10 cellular contexts compared by ENCODE assay signal in the genomic region with DNA sequence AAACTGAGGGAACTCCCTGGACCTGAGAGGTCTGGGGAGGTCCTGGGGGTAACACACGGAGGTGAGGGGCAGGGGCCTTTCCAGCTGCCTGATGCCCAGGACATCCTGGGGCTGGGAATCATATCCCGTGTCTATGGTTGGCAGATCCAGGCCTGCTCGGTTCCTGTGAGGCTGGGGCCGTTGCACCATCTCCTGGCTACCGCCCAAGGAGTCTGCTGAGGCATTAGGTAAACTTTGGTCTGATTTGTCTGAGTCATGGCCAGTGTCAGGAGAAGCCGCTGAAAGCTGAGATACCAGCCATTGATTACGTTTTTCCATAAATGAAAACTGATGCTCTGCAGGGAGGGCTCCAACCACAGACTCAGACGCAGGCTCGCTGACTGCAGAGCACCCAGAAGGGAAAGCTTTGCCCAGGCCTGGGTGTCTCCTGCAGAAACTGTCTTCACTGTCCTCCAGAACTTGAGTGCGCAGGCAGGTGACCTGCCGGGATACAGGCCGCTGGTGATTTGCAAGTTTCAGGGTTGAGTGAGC. TPM values are rescaled to one million over a fixed set of nuclear protein-coding genes. Genes with fewer than 3 reads are reported as not detected.
DNase-seq lines count a peak whose midpoint lies in the region; ATAC-seq, FAIRE-seq and TF ChIP-seq lines count a peak whose summit lies in the region.
"Had no signal": no experiment of that assay in that cellular context is flagged by ENCODE, and none has a peak within 500 bp of the region (broad histone marks: within the 10 kb centered on the region; RNA-seq: fewer than 3 reads in every experiment).

No MANE protein-coding gene starts in this region.

- peak overlapping the region; percentile 61 for H3K9ac ChIP-seq in smooth muscle cell (ENCODE audit: low read depth)

- no peaks in the 10 kb centered on the region for H3K27me3 ChIP-seq in heart left ventricle
- H3K27me3 ChIP-seq in smooth muscle cell (ENCODE audit: low read depth), result no peaks in the 10 kb centered on the region

- no peaks in the 10 kb centered on the region for H3K9me3 ChIP-seq in heart left ventricle
- H3K9me3 ChIP-seq in smooth muscle cell (replicated peaks; ENCODE audit: low read depth), result no peaks in the 10 kb centered on the region

- TF ChIP-seq POLR2A in H54 (IDR thresholded peaks at IDR 0.05; ENCODE audit: low read depth, low read length) (no peak), heart left ventricle (IDR thresholded peaks at IDR 0.05) (no peak)

- peaks cover 34% of the 10 kb centered on the region for H4K20me1 ChIP-seq in smooth muscle cell (ENCODE audit: low read depth)

- peaks cover 0 to 13% (median 0%) of the 10 kb centered on the region in 9 donors for H3K36me3 ChIP-seq in heart left ventricle
- H3K36me3 ChIP-seq in smooth muscle cell (ENCODE audit: low read depth), result no peaks in the 10 kb centered on the region

- 46 to 63% (median 60%) methylated on average over 12 of the region's 12 CpGs for WGBS in heart left ventricle, 4 donors
- WGBS in smooth muscle cell (ENCODE audit: low lambda C conversion rate), result 32% methylated on average over 12 of the region's 12 CpGs

- H3F3A ChIP-seq in smooth muscle cell (ENCODE audit: low read depth), result peaks cover 18% of the 10 kb centered on the region

- peaks cover 3% of the 10 kb centered on the region for H3K79me2 ChIP-seq in smooth muscle cell (ENCODE audit: low read depth)

- H3K4me1 ChIP-seq in heart left ventricle, result peaks cover 0 to 51% (median 43%) of the 10 kb centered on the region in 12 donors
- H3K4me1 ChIP-seq in smooth muscle cell (ENCODE audit: low read depth), result peaks cover 31% of the 10 kb centered on the region

- H3K27ac ChIP-seq in heart left ventricle (peak overlapping the region in 8 of 12 donors; percentile 17 to 84 (median 48)), smooth muscle cell (ENCODE audit: low read depth) (peak overlapping the region; percentile 87)

- no peak overlapping the region for H2AFZ ChIP-seq in smooth muscle cell (ENCODE audit: low read depth)

- intact Hi-C loops in heart left ventricle (cut with DNase I), result no loop called here

- peak overlapping the region; percentile 59 for H3K4me2 ChIP-seq in smooth muscle cell

- ATAC-seq in SK-N-SH treated with all-trans-retinoic acid at 6 μM for 48 hours (peak; percentile 91), heart left ventricle (peak; percentile 53 to 92 (median 76)), GM18517 (IDR thresholded peaks at IDR 0.05; ENCODE audit: unreplicated experiment) (no peak), HG03280 (IDR thresholded peaks at IDR 0.05; ENCODE audit: unreplicated experiment) (no peak)

- no peak overlapping the region for H3K4me3 ChIP-seq in heart left ventricle
- H3K4me3 ChIP-seq in smooth muscle cell, result no peak overlapping the region

- TF ChIP-seq CTCF in heart left ventricle (IDR thresholded peaks at IDR 0.05) (no peak), smooth muscle cell (IDR thresholded peaks at IDR 0.05; ENCODE audit: borderline replicate concordance, insufficient read depth, poor library complexity, severe bottlenecking) (no peak)

- peak; percentile 86 for FAIRE-seq in H54 (lab: Jason Lieb, UNC)
- FAIRE-seq: H1 had no signal

- DNase-seq in H54 (ENCODE audit: insufficient read length, low spot score), result peak; percentile 61
- peak in 4 of 5 donors; percentile 44 to 92 (median 81) for DNase-seq in heart left ventricle
- DNase-seq in smooth muscle cell (lab: John Stamatoyannopoulos, UW; ENCODE audit: unreplicated experiment), result peak; percentile 41
- no peak for DNase-seq in germinal center (ENCODE audit: low spot score)
- DNase-seq in NCI-H1694 treated with DMSO at 0.1 percent for 48 hours (lab: John Stamatoyannopoulos, UW), result no peak
- DNase-seq: activated naive CD4-positive, alpha-beta T cell had no signal

TF ChIP-seq in SK-N-SH treated with all-trans-retinoic acid at 6 μM for 48 hours, 23 proteins besides CTCF, POLR2A, EP300 and RAD21 (continues in another document):
- TF ChIP-seq TCF4 (CRISPR knock-in tag; IDR thresholded peaks at IDR 0.05; ENCODE audit: borderline replicate concordance) (peak; percentile 83), OSR1 (CRISPR knock-in tag; IDR thresholded peaks at IDR 0.05) (no peak), CSDC2 (CRISPR knock-in tag; IDR thresholded peaks at IDR 0.05) (0 out of 2 replicates have a peak, but pooled peaks have one; percentile 61), ZNF70 (CRISPR knock-in tag; IDR thresholded peaks at IDR 0.05) (no peak), GLIS3 (CRISPR knock-in tag; IDR thresholded peaks at IDR 0.05) (no peak), RARB (CRISPR knock-in tag; IDR thresholded peaks at IDR 0.05) (no peak), TOX (CRISPR knock-in tag; IDR thresholded peaks at IDR 0.05; ENCODE audit: borderline replicate concordance) (peak; percentile 17; the same call in 1 of the 2 replicates), ZFP3 (CRISPR knock-in tag; IDR thresholded peaks at IDR 0.05) (peak; percentile 56)
- TF ChIP-seq, protein P1, sequence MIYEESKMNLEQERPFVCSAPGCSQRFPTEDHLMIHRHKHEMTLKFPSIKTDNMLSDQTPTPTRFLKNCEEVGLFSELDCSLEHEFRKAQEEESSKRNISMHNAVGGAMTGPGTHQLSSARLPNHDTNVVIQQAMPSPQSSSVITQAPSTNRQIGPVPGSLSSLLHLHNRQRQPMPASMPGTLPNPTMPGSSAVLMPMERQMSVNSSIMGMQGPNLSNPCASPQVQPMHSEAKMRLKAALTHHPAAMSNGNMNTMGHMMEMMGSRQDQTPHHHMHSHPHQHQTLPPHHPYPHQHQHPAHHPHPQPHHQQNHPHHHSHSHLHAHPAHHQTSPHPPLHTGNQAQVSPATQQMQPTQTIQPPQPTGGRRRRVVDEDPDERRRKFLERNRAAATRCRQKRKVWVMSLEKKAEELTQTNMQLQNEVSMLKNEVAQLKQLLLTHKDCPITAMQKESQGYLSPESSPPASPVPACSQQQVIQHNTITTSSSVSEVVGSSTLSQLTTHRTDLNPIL (CRISPR knock-in tag; IDR thresholded peaks at IDR 0.05; ENCODE audit: low read depth), result peak; percentile 83
- TF ChIP-seq, protein P2, sequence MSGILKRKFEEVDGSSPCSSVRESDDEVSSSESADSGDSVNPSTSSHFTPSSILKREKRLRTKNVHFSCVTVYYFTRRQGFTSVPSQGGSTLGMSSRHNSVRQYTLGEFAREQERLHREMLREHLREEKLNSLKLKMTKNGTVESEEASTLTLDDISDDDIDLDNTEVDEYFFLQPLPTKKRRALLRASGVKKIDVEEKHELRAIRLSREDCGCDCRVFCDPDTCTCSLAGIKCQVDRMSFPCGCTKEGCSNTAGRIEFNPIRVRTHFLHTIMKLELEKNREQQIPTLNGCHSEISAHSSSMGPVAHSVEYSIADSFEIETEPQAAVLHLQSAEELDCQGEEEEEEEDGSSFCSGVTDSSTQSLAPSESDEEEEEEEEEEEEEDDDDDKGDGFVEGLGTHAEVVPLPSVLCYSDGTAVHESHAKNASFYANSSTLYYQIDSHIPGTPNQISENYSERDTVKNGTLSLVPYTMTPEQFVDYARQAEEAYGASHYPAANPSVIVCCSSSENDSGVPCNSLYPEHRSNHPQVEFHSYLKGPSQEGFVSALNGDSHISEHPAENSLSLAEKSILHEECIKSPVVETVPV (CRISPR knock-in tag; IDR thresholded peaks at IDR 0.05), result no peak
- TF ChIP-seq, protein P3, sequence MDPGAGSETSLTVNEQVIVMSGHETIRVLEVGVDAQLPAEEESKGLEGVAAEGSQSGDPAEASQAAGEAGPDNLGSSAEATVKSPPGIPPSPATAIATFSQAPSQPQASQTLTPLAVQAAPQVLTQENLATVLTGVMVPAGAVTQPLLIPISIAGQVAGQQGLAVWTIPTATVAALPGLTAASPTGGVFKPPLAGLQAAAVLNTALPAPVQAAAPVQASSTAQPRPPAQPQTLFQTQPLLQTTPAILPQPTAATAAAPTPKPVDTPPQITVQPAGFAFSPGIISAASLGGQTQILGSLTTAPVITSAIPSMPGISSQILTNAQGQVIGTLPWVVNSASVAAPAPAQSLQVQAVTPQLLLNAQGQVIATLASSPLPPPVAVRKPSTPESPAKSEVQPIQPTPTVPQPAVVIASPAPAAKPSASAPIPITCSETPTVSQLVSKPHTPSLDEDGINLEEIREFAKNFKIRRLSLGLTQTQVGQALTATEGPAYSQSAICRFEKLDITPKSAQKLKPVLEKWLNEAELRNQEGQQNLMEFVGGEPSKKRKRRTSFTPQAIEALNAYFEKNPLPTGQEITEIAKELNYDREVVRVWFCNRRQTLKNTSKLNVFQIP (CRISPR knock-in tag; IDR thresholded peaks at IDR 0.05; ENCODE audit: borderline replicate concordance, low read depth), result peak; percentile 67; the same call in 1 of the 2 replicates
- TF ChIP-seq, protein P4, sequence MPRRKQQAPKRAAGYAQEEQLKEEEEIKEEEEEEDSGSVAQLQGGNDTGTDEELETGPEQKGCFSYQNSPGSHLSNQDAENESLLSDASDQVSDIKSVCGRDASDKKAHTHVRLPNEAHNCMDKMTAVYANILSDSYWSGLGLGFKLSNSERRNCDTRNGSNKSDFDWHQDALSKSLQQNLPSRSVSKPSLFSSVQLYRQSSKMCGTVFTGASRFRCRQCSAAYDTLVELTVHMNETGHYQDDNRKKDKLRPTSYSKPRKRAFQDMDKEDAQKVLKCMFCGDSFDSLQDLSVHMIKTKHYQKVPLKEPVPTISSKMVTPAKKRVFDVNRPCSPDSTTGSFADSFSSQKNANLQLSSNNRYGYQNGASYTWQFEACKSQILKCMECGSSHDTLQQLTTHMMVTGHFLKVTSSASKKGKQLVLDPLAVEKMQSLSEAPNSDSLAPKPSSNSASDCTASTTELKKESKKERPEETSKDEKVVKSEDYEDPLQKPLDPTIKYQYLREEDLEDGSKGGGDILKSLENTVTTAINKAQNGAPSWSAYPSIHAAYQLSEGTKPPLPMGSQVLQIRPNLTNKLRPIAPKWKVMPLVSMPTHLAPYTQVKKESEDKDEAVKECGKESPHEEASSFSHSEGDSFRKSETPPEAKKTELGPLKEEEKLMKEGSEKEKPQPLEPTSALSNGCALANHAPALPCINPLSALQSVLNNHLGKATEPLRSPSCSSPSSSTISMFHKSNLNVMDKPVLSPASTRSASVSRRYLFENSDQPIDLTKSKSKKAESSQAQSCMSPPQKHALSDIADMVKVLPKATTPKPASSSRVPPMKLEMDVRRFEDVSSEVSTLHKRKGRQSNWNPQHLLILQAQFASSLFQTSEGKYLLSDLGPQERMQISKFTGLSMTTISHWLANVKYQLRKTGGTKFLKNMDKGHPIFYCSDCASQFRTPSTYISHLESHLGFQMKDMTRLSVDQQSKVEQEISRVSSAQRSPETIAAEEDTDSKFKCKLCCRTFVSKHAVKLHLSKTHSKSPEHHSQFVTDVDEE (CRISPR knock-in tag; IDR thresholded peaks at IDR 0.05), result peak; percentile 94

RNA-seq across cellular contexts. Expression of a gene that starts 14.2 kb away (rescaled TPM):
- total RNA-seq in heart left ventricle, result 10 to 100 TPM in 8 of 9 donors, 1 to 10 TPM in 1; 7.4 to 19.4 (median 12.9) TPM
- polyA plus RNA-seq in heart left ventricle, result 10 to 100 TPM; 10.5 to 14.4 TPM
- 13.1 and 21.2 TPM in 2 replicates for total RNA-seq in smooth muscle cell
- polyA plus RNA-seq in smooth muscle cell, result 10.2 and 17.1 TPM in 2 replicates

Comparison
In these comparisons a context has a peak if more than half of its experiments do, and no peak if none do; other contexts are left out.
1. DNase-seq: peak in H54 (single experiment), heart left ventricle (4 of 5) and smooth muscle cell (single experiment); none in germinal center (single experiment) and NCI-H1694 treated with DMSO at 0.1 percent for 48 hours (single experiment).
2. ATAC-seq: peak in SK-N-SH treated with all-trans-retinoic acid at 6 μM for 48 hours (single experiment) and heart left ventricle (4 of 4); none in GM18517 (single experiment) and HG03280 (single experiment).